Comparison of ENCODE assay signal across 8 cellular contexts in genomic region chr10:48444266-48444665, GRCh38.
DNase-seq lines count a peak whose midpoint lies in the region; FAIRE-seq and TF ChIP-seq lines count a peak whose summit lies in the region.

No MANE protein-coding gene starts in this region.

- H3K27me3 Mint-ChIP-seq in neural crest cell (ENCODE audit: low read depth), result no peaks in the 10 kb centered on the region
- no peaks in the 10 kb centered on the region for H3K27me3 Mint-ChIP-seq in activated CD4-positive, alpha-beta T cell treated with anti-CD3 and anti-CD28 coated beads, Interleukin-2, amount 10 ng/mL, durations not matched to agents 7 days and 5 days

- H3K9me3 Mint-ChIP-seq in neural crest cell, result no peaks in the 10 kb centered on the region
- no peaks in the 10 kb centered on the region for H3K9me3 Mint-ChIP-seq in activated CD4-positive, alpha-beta T cell treated with anti-CD3 and anti-CD28 coated beads, Interleukin-2, amount 10 ng/mL, durations not matched to agents 7 days and 5 days

- H3K36me3 Mint-ChIP-seq in neural crest cell (ENCODE audit: low read depth), result peaks cover 2% of the 10 kb centered on the region
- H3K36me3 Mint-ChIP-seq in activated CD4-positive, alpha-beta T cell treated with anti-CD3 and anti-CD28 coated beads, Interleukin-2, amount 10 ng/mL, durations not matched to agents 7 days and 5 days (ENCODE audit: low read depth), result no peaks in the 10 kb centered on the region

- no peak overlapping the region for H3K27ac Mint-ChIP-seq in neural crest cell (ENCODE audit: unreplicated experiment)
- H3K27ac Mint-ChIP-seq in activated CD4-positive, alpha-beta T cell treated with anti-CD3 and anti-CD28 coated beads, Interleukin-2, amount 10 ng/mL, durations not matched to agents 7 days and 5 days, result no peak overlapping the region

- TF ChIP-seq CTCF in GM12864 (IDR thresholded peaks at IDR 0.05; ENCODE audit: low read depth, low read length, missing control alignments) (peak; percentile 14), cardiac fibroblast (IDR thresholded peaks at IDR 0.05; ENCODE audit: low read depth, low read length) (no peak), neural crest cell (conservative IDR thresholded peaks at IDR 0.05) (peak; percentile 20)

- no peak for DNase-seq in GM12864 (ENCODE audit: low read depth)
- DNase-seq in NCI-H146 (lab: John Stamatoyannopoulos, UW), result peak; percentile 92
- peak; percentile 22 to 57 for DNase-seq in cardiac fibroblast (ENCODE audit: low read depth in 2 of 2)
- no peak for DNase-seq in neural crest cell (ENCODE audit: low read depth, low spot score)
- DNase-seq in activated CD4-positive, alpha-beta T cell treated with anti-CD3 and anti-CD28 coated beads, Interleukin-2, amount 10 ng/mL, durations not matched to agents 7 days and 5 days, result no peak
- DNase-seq in urothelium cell line (ENCODE audit: low spot score), result no peak
- DNase-seq in amniotic stem cell (lab: John Stamatoyannopoulos, UW), result no peak
- DNase-seq in inferior parietal cortex (ENCODE audit: extremely low spot score), result no peak

- POLR2A ChIA-PET in activated CD4-positive, alpha-beta T cell treated with anti-CD3 and anti-CD28 coated beads, Interleukin-2, amount 10 ng/mL, durations not matched to agents 7 days and 5 days (lab: Charles Lee), result no interaction called here

- CTCF ChIA-PET in activated CD4-positive, alpha-beta T cell treated with anti-CD3 and anti-CD28 coated beads, Interleukin-2, amount 10 ng/mL, durations not matched to agents 7 days and 5 days (lab: Charles Lee), result no interaction called here

- H3K4me3 ChIP-seq in GM12864 (ENCODE audit: low read depth, low read length) (no peak overlapping the region), cardiac fibroblast (replicated peaks in 1 of 2; ENCODE audit: low read depth in 2 of 2, low read length in 2 of 2) (no peak overlapping the region)

- FAIRE-seq in urothelium cell line (lab: Jason Lieb, UNC), result no peak

- H3K4me1 Mint-ChIP-seq in neural crest cell, result peaks cover 8% of the 10 kb centered on the region
- H3K4me1 Mint-ChIP-seq in activated CD4-positive, alpha-beta T cell treated with anti-CD3 and anti-CD28 coated beads, Interleukin-2, amount 10 ng/mL, durations not matched to agents 7 days and 5 days, result no peaks in the 10 kb centered on the region

- no peak overlapping the region for H3K4me3 Mint-ChIP-seq in neural crest cell
- H3K4me3 Mint-ChIP-seq in activated CD4-positive, alpha-beta T cell treated with anti-CD3 and anti-CD28 coated beads, Interleukin-2, amount 10 ng/mL, durations not matched to agents 7 days and 5 days, result no peak overlapping the region

Comparison
In these comparisons a context has a peak if more than half of its experiments do, and no peak if none do; other contexts are left out.
1. DNase-seq: peak in NCI-H146 (single experiment) and cardiac fibroblast (2 of 2); none in GM12864 (single experiment), neural crest cell (single experiment), activated CD4-positive, alpha-beta T cell treated with anti-CD3 and anti-CD28 coated beads, Interleukin-2, amount 10 ng/mL, durations not matched to agents 7 days and 5 days (single experiment), urothelium cell line (single experiment), amniotic stem cell (single experiment) and inferior parietal cortex (single experiment).